ENCODE assay signal across 21 cellular contexts in genomic region chr11:78161937-78162336, GRCh38. TPM values are rescaled to one million over a fixed set of nuclear protein-coding genes. Genes with fewer than 3 reads are reported as not detected.
DNase-seq lines count a peak whose midpoint lies in the region; ATAC-seq and TF ChIP-seq lines count a peak whose summit lies in the region.
"Had no signal": no experiment of that assay in that cellular context is flagged by ENCODE, and none has a peak within 500 bp of the region (broad histone marks: within the 10 kb centered on the region; RNA-seq: fewer than 3 reads in every experiment).

No MANE protein-coding gene starts in this region.

- intact Hi-C loops in adrenal gland (cut with DNase I), result no loop called here
- intact Hi-C loops in right lobe of liver (cut with DNase I), result no loop called here
- intact Hi-C loops in transverse colon (cut with DNase I; ENCODE audit: low total_unique reads), result no loop called here

- DNase-seq in adrenal gland, result peak in 4 of 7 donors; percentile 46 to 74 (median 62)
- DNase-seq in fibroblast of mammary gland (ENCODE audit: low read depth), result peak; percentile 38
- peak in 1 of 3 donors; percentile 62 for DNase-seq in right lobe of liver
- DNase-seq in transverse colon, result peak; percentile 40
- DNase-seq in H4 (ENCODE audit: low spot score), result no peak
- DNase-seq in iPS-NIHi11 (ENCODE audit: low spot score), result no peak
- DNase-seq: activated CD4-positive, alpha-beta T cell treated with anti-CD3 and anti-CD28 coated beads, Interleukin-2, amount 10 ng/mL, durations not matched to agents 7 days and 5 days; activated naive CD4-positive, alpha-beta T cell treated with anti-CD3 and anti-CD28 coated beads for 36 hours; activated T-cell treated with anti-CD3 and anti-CD28 coated beads for 4 hours; BE2C; Calu3; esophagus squamous epithelium; GM23248; mucosa of descending colon; NCI-H2029 treated with DMSO at 0.1 percent for 48 hours; NCI-H526 treated with DMSO at 0.1 percent for 48 hours; PC-9; stimulated activated CD4-positive, alpha-beta T cell treated with anti-CD3 and anti-CD28 coated beads, Interleukin-4, amount 100 ng/mL, for 24 hours had no signal

- H3K4me3 ChIP-seq in adrenal gland (no peak overlapping the region), fibroblast of mammary gland (ENCODE audit: control insufficient read depth, low read depth, low read length) (no peak overlapping the region), right lobe of liver (no peak overlapping the region), transverse colon (no peak overlapping the region)
- H3K4me3 ChIP-seq: dorsolateral prefrontal cortex, esophagus squamous epithelium, GM23248, mucosa of descending colon, PC-9, suprapubic skin had no signal

- TF ChIP-seq POLR2A in adrenal gland (IDR thresholded peaks at IDR 0.05) (no peak), right lobe of liver (IDR thresholded peaks at IDR 0.05) (no peak), transverse colon (IDR thresholded peaks at IDR 0.05) (no peak)

- H3K9me3 ChIP-seq in adrenal gland (replicated peaks in 1 of 3) (no peaks in the 10 kb centered on the region), right lobe of liver (no peaks in the 10 kb centered on the region), transverse colon (no peaks in the 10 kb centered on the region)
- H3K9me3 ChIP-seq: BE2C, esophagus squamous epithelium, mucosa of descending colon, suprapubic skin had no signal

- TF ChIP-seq CTCF in adrenal gland (IDR thresholded peaks at IDR 0.05), result no peak
- no peak for TF ChIP-seq CTCF in fibroblast of mammary gland (conservative IDR thresholded peaks at IDR 0.05; ENCODE audit: control insufficient read depth, insufficient read depth, low read depth, low read length)
- no peak for TF ChIP-seq CTCF in right lobe of liver (IDR thresholded peaks at IDR 0.05)
- TF ChIP-seq CTCF in transverse colon (IDR thresholded peaks at IDR 0.05), result no peak

- H3K27ac ChIP-seq in adrenal gland (no peak overlapping the region), right lobe of liver (peak overlapping the region in 2 of 3 donors; percentile 60 to 91), transverse colon (peak overlapping the region in 3 of 4 donors; percentile 25 to 57 (median 36))
- H3K27ac ChIP-seq: dorsolateral prefrontal cortex, esophagus squamous epithelium, GM23248, PC-9, suprapubic skin had no signal

- in situ Hi-C loops in transverse colon (cut with MboI; ENCODE audit: low pct_ligation_motif_present in 1 of 4, low pct_unique_long_range_greater_than_20kb in 1 of 4, low sequenced_read_pairs in 3 of 4), result no loop called here

- 20 to 37% (median 33%) methylated on average over 5 of the region's 5 CpGs for WGBS in adrenal gland, 4 donors
- 21% methylated on average over 4 of the region's 5 CpGs for WGBS in right lobe of liver (ENCODE audit: insufficient coverage, low coverage, low lambda C conversion rate, missing lambda C conversion rate)
- WGBS in transverse colon (ENCODE audit: low coverage in 1 of 2), 2 donors, result 40 to 47% methylated on average over 1 to 5 of the region's 5 CpGs

- TF ChIP-seq EP300 in transverse colon (IDR thresholded peaks at IDR 0.05; ENCODE audit: low read depth), result no peak

- peaks cover 11 to 21% of the 10 kb centered on the region in 2 donors for H3K4me1 ChIP-seq in adrenal gland (replicated peaks in 1 of 2)
- peaks cover 0 to 80% (median 34%) of the 10 kb centered on the region in 4 donors for H3K4me1 ChIP-seq in right lobe of liver
- H3K4me1 ChIP-seq in transverse colon, result peaks cover 0 to 10% (median 3%) of the 10 kb centered on the region in 4 donors
- H3K4me1 ChIP-seq: suprapubic skin had no signal

- no peaks in the 10 kb centered on the region for H3K27me3 ChIP-seq in adrenal gland
- H3K27me3 ChIP-seq in right lobe of liver, result no peaks in the 10 kb centered on the region
- no peaks in the 10 kb centered on the region for H3K27me3 ChIP-seq in transverse colon
- H3K27me3 ChIP-seq: BE2C, dorsolateral prefrontal cortex, esophagus squamous epithelium, suprapubic skin had no signal

- peak in 1 of 4 donors; percentile 41 for ATAC-seq in right lobe of liver
- ATAC-seq in HG02759 (IDR thresholded peaks at IDR 0.05; ENCODE audit: unreplicated experiment), result no peak
- ATAC-seq: mucosa of descending colon had no signal

- H3K36me3 ChIP-seq in adrenal gland (replicated peaks in 1 of 2) (no peaks in the 10 kb centered on the region), right lobe of liver (no peaks in the 10 kb centered on the region), transverse colon (no peaks in the 10 kb centered on the region)
- H3K36me3 ChIP-seq: BE2C, esophagus squamous epithelium, suprapubic skin had no signal

RNA-seq across cellular contexts. Expression of gene ALG8, which starts 22.5 kb away (rescaled TPM):
- 10 to 100 TPM; 28.9 to 64.0 (median 48.4) TPM for total RNA-seq in adrenal gland
- 100 to 1,000 TPM in 2 of 3 donors, 10 to 100 TPM in 1; 92.1 to 129 (median 119) TPM for polyA plus RNA-seq in adrenal gland
- 10 to 100 TPM; 22.0 to 38.0 (median 30.3) TPM for total RNA-seq in right lobe of liver
- total RNA-seq in transverse colon, result 10 to 100 TPM in 3 of 4 donors, 1 to 10 TPM in 1; 4.9 to 28.9 (median 14.5) TPM
- total RNA-seq in H4 (2014; rRNA removed; shearing (Covaris generic)), result 106 and 116 TPM in 2 replicates

RNA-seq across cellular contexts. Expression of gene KCTD21, which starts 26.5 kb away (rescaled TPM):
- total RNA-seq in adrenal gland, result 10 to 100 TPM; 17.0 to 32.9 (median 26.4) TPM
- 10 to 100 TPM in 2 of 3 donors, 1 to 10 TPM in 1; 9.3 to 54.0 (median 11.7) TPM for polyA plus RNA-seq in adrenal gland
- 10 to 100 TPM in 5 of 6 experiments, 1 to 10 TPM in 1; 9.6 to 15.6 (median 11.9) TPM for total RNA-seq in right lobe of liver
- 10 to 100 TPM; 10.9 to 55.0 (median 29.2) TPM for total RNA-seq in transverse colon
- 2.5 and 4.9 TPM in 2 replicates for total RNA-seq in H4 (2014; rRNA removed; shearing (Covaris generic))

RNA-seq across cellular contexts. Expression of gene USP35, which starts 26.8 kb away (rescaled TPM):
- total RNA-seq in adrenal gland, result 10 to 100 TPM; 23.4 to 47.9 (median 34.2) TPM
- polyA plus RNA-seq in adrenal gland, result 10 to 100 TPM; 16.5 to 75.9 (median 30.1) TPM
- total RNA-seq in right lobe of liver, result 10 to 100 TPM in 1 of 6 experiments, 1 to 10 TPM in 5; 5.3 to 10.1 (median 7.9) TPM
- total RNA-seq in transverse colon, result 10 to 100 TPM in 2 of 4 donors, 1 to 10 TPM in 2; 7.4 to 17.2 (median 10.9) TPM
- total RNA-seq in H4 (2014; rRNA removed; shearing (Covaris generic)), result 1.5 and 1.7 TPM in 2 replicates

Comparison
In these comparisons a context has a peak if more than half of its experiments do, and no peak if none do; other contexts are left out.
1. DNase-seq: peak in adrenal gland (4 of 7), fibroblast of mammary gland (single experiment) and transverse colon (single experiment); none in H4 (single experiment) and iPS-NIHi11 (single experiment).
2. H3K27ac ChIP-seq: peak in right lobe of liver (2 of 3) and transverse colon (3 of 4); none in adrenal gland (0 of 5).